Comparison of ENCODE assay signal across 11 cellular contexts in genomic region chr1:32786856-32787255, GRCh38. TPM values are rescaled to one million over a fixed set of nuclear protein-coding genes. Genes with fewer than 3 reads are reported as not detected.
DNase-seq lines count a peak whose midpoint lies in the region; ATAC-seq and TF ChIP-seq lines count a peak whose summit lies in the region.
"Had no signal": no experiment of that assay in that cellular context is flagged by ENCODE, and none has a peak within 500 bp of the region (broad histone marks: within the 10 kb centered on the region; RNA-seq: fewer than 3 reads in every experiment).

No MANE protein-coding gene starts in this region.

- WGBS in stomach, 5 donors, result 36 to 52% (median 46%) methylated on average over 4 of the region's 4 CpGs

- H3K27ac ChIP-seq in 22Rv1 (no peak overlapping the region), stomach (peak overlapping the region in 2 of 5 donors; percentile 25 to 50)
- H3K27ac ChIP-seq: SJCRH30 had no signal

- peak; percentile 32 for TF ChIP-seq CTCF in 22Rv1 (IDR thresholded peaks at IDR 0.05)
- peak; percentile 24; the same call in 1 of the 2 replicates for TF ChIP-seq CTCF in GM12874 (IDR thresholded peaks at IDR 0.05; ENCODE audit: insufficient read depth, low read depth, low read length)
- peak in 3 of 7 experiments; percentile 12 to 45 (median 26) for TF ChIP-seq CTCF in stomach (IDR thresholded peaks at IDR 0.05)

- no peaks in the 10 kb centered on the region for H3K27me3 ChIP-seq in stomach
- H3K27me3 ChIP-seq: SJCRH30 had no signal

- intact Hi-C loops in stomach (cut with DNase I; ENCODE audit: low total_unique reads), result no loop called here

- peak; percentile 37 for ATAC-seq in activated T-helper 17 cell treated with anti-CD3 and anti-CD28 coated beads, Interleukin-2, amount 50 U/mL, for 72 hours (replicated peaks)
- no peak for ATAC-seq in HG03432 (IDR thresholded peaks at IDR 0.05; ENCODE audit: unreplicated experiment)
- no peak for ATAC-seq in HG03108 (IDR thresholded peaks at IDR 0.05; ENCODE audit: unreplicated experiment)

- no peaks in the 10 kb centered on the region for H3K4me1 Mint-ChIP-seq in activated T-helper 17 cell treated with anti-CD3 and anti-CD28 coated beads, Interleukin-2, amount 50 U/mL, for 72 hours

- no peaks in the 10 kb centered on the region for H3K27me3 Mint-ChIP-seq in activated T-helper 17 cell treated with anti-CD3 and anti-CD28 coated beads, Interleukin-2, amount 50 U/mL, for 72 hours

- no peak for TF ChIP-seq EP300 in stomach (IDR thresholded peaks at IDR 0.05)

- no peaks in the 10 kb centered on the region for H3K9me3 Mint-ChIP-seq in activated T-helper 17 cell treated with anti-CD3 and anti-CD28 coated beads, Interleukin-2, amount 50 U/mL, for 72 hours

- H3K4me1 ChIP-seq in stomach, result peaks cover 0 to 21% (median 0%) of the 10 kb centered on the region in 4 donors
- H3K4me1 ChIP-seq: SJCRH30 had no signal

- H3K4me3 ChIP-seq in stomach, result no peak overlapping the region
- H3K4me3 ChIP-seq: SJCRH30 had no signal

- peak; percentile 43 for DNase-seq in iris pigment epithelial cell (ENCODE audit: low read depth)
- no peak for DNase-seq in NCI-H446 treated with DMSO at 0.1 percent for 48 hours (lab: John Stamatoyannopoulos, UW)
- DNase-seq in stomach, result no peak
- DNase-seq: activated naive CD4-positive, alpha-beta T cell; trophoblast cell had no signal

- H3K36me3 Mint-ChIP-seq in activated T-helper 17 cell treated with anti-CD3 and anti-CD28 coated beads, Interleukin-2, amount 50 U/mL, for 72 hours (ENCODE audit: low read depth), result peaks cover 94% of the 10 kb centered on the region

- no peaks in the 10 kb centered on the region for H3K9me3 ChIP-seq in stomach
- H3K9me3 ChIP-seq: SJCRH30 had no signal

- H3K4me3 Mint-ChIP-seq in activated T-helper 17 cell treated with anti-CD3 and anti-CD28 coated beads, Interleukin-2, amount 50 U/mL, for 72 hours, result no peak overlapping the region

- H3K27ac Mint-ChIP-seq in activated T-helper 17 cell treated with anti-CD3 and anti-CD28 coated beads, Interleukin-2, amount 50 U/mL, for 72 hours, result peak overlapping the region; percentile 66

- no peak for TF ChIP-seq POLR2A in stomach (IDR thresholded peaks at IDR 0.05)

- peaks cover 63 to 99% (median 96%) of the 10 kb centered on the region in 4 donors for H3K36me3 ChIP-seq in stomach

RNA-seq across cellular contexts. Expression of gene YARS1, which starts 30.3 kb away (rescaled TPM):
- total RNA-seq in activated T-helper 17 cell treated with anti-CD3 and anti-CD28 coated beads, Interleukin-2, amount 50 U/mL, for 72 hours, result 100 to 1,000 TPM; 101 to 176 TPM
- 10 to 100 TPM; 26.9 to 99.1 (median 64.4) TPM for total RNA-seq in stomach
- 10 to 100 TPM; 44.5 to 53.0 (median 47.8) TPM for polyA plus RNA-seq in stomach

RNA-seq across cellular contexts. Expression of gene S100PBP, which starts 30.6 kb away (rescaled TPM):
- total RNA-seq in activated T-helper 17 cell treated with anti-CD3 and anti-CD28 coated beads, Interleukin-2, amount 50 U/mL, for 72 hours, result 10 to 100 TPM; 42.7 to 48.1 TPM
- total RNA-seq in stomach, result 100 to 1,000 TPM in 1 of 5 donors, 10 to 100 TPM in 3, 1 to 10 TPM in 1; 2.9 to 253 (median 40.6) TPM
- polyA plus RNA-seq in stomach, result 1 to 10 TPM; 5.7 to 9.3 (median 6.7) TPM
